ENCODE assay signal across 1 cellular context in the genomic region with DNA sequence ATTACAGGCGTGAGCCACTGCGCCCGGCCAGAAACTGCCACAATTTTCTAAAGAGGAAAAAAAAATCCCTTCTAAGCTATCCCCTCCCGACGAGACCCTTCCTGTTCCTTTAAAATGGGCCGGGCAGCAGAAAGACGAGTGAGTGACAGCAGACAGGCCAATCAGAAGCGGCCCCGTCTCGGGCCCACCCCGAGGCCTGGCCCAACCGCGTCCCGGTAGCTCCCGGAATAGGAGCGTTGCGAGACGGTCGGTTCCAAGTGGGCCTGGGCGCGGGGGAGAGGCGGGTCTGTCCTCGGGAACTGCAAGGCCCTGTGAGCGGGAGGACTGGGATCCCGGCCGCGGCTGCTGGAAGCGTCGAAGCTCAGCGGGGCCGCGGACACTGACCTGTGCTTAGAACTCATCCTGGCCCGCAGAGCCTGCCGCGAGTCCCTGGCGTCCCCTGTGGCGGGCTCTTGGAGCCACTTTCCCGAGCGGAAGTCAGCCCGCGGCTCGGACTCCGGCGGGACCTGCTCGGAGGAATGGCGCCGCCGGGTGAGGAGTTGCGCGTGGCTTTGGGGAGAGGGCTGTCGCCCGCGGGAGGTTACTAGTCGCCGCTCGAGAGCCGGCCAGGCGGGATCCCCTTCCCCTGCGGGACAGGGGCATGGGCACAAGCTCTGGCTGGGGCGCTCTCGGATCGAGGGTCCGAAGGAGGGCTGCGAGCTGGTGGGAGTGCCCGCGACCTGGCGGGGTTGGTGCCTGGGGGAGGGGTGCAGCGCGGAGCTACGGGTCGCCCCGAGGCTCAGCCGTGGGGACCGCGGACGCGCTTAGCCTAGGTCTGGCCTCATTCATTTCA.
TF ChIP-seq lines count a peak whose summit lies in the region.

Gene MROH8, minus strand, starts transcription at position 710 of the 832 bp plus-strand sequence.
Gene RPN2, plus strand, starts transcription at position 492 of the 832 bp plus-strand sequence. Its CDS starts 27 bp downstream, at position 519.

TF ChIP-seq in WTC11, 78 proteins besides CTCF, POLR2A, EP300 and RAD21 (continued from another document and continues in another):
- TF ChIP-seq, protein P1, sequence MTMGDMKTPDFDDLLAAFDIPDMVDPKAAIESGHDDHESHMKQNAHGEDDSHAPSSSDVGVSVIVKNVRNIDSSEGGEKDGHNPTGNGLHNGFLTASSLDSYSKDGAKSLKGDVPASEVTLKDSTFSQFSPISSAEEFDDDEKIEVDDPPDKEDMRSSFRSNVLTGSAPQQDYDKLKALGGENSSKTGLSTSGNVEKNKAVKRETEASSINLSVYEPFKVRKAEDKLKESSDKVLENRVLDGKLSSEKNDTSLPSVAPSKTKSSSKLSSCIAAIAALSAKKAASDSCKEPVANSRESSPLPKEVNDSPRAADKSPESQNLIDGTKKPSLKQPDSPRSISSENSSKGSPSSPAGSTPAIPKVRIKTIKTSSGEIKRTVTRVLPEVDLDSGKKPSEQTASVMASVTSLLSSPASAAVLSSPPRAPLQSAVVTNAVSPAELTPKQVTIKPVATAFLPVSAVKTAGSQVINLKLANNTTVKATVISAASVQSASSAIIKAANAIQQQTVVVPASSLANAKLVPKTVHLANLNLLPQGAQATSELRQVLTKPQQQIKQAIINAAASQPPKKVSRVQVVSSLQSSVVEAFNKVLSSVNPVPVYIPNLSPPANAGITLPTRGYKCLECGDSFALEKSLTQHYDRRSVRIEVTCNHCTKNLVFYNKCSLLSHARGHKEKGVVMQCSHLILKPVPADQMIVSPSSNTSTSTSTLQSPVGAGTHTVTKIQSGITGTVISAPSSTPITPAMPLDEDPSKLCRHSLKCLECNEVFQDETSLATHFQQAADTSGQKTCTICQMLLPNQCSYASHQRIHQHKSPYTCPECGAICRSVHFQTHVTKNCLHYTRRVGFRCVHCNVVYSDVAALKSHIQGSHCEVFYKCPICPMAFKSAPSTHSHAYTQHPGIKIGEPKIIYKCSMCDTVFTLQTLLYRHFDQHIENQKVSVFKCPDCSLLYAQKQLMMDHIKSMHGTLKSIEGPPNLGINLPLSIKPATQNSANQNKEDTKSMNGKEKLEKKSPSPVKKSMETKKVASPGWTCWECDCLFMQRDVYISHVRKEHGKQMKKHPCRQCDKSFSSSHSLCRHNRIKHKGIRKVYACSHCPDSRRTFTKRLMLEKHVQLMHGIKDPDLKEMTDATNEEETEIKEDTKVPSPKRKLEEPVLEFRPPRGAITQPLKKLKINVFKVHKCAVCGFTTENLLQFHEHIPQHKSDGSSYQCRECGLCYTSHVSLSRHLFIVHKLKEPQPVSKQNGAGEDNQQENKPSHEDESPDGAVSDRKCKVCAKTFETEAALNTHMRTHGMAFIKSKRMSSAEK (CRISPR knock-in tag; IDR thresholded peaks at IDR 0.05; ENCODE audit: borderline replicate concordance) = no peak
- TF ChIP-seq IRF2 (CRISPR knock-in tag; IDR thresholded peaks at IDR 0.05; ENCODE audit: borderline replicate concordance, low read depth) = no peak
- TF ChIP-seq, protein P2, sequence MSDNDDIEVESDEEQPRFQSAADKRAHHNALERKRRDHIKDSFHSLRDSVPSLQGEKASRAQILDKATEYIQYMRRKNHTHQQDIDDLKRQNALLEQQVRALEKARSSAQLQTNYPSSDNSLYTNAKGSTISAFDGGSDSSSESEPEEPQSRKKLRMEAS (CRISPR knock-in tag; IDR thresholded peaks at IDR 0.05) = peak; percentile 76
- no peak for TF ChIP-seq E2F1 (CRISPR knock-in tag; IDR thresholded peaks at IDR 0.05)
- no peak for TF ChIP-seq KAT7 (CRISPR knock-in tag; IDR thresholded peaks at IDR 0.05; ENCODE audit: borderline replicate concordance)
- TF ChIP-seq GRHL2 (CRISPR knock-in tag; IDR thresholded peaks at IDR 0.05; ENCODE audit: insufficient replicate concordance, severe bottlenecking) = no peak
- TF ChIP-seq USF1 (CRISPR knock-in tag; IDR thresholded peaks at IDR 0.05) = no peak
- TF ChIP-seq ESRRA (CRISPR knock-in tag; IDR thresholded peaks at IDR 0.05; ENCODE audit: borderline replicate concordance) = no peak
- TF ChIP-seq SMAD4 (CRISPR knock-in tag; IDR thresholded peaks at IDR 0.05) = no peak
- TF ChIP-seq, protein P3, sequence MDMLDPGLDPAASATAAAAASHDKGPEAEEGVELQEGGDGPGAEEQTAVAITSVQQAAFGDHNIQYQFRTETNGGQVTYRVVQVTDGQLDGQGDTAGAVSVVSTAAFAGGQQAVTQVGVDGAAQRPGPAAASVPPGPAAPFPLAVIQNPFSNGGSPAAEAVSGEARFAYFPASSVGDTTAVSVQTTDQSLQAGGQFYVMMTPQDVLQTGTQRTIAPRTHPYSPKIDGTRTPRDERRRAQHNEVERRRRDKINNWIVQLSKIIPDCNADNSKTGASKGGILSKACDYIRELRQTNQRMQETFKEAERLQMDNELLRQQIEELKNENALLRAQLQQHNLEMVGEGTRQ (CRISPR knock-in tag; IDR thresholded peaks at IDR 0.05) = peak; percentile 7; the same call in 1 of the 2 replicates
- TF ChIP-seq ZNF317 (CRISPR knock-in tag; IDR thresholded peaks at IDR 0.05; ENCODE audit: borderline replicate concordance, low read depth) = no peak
- TF ChIP-seq, protein P4, sequence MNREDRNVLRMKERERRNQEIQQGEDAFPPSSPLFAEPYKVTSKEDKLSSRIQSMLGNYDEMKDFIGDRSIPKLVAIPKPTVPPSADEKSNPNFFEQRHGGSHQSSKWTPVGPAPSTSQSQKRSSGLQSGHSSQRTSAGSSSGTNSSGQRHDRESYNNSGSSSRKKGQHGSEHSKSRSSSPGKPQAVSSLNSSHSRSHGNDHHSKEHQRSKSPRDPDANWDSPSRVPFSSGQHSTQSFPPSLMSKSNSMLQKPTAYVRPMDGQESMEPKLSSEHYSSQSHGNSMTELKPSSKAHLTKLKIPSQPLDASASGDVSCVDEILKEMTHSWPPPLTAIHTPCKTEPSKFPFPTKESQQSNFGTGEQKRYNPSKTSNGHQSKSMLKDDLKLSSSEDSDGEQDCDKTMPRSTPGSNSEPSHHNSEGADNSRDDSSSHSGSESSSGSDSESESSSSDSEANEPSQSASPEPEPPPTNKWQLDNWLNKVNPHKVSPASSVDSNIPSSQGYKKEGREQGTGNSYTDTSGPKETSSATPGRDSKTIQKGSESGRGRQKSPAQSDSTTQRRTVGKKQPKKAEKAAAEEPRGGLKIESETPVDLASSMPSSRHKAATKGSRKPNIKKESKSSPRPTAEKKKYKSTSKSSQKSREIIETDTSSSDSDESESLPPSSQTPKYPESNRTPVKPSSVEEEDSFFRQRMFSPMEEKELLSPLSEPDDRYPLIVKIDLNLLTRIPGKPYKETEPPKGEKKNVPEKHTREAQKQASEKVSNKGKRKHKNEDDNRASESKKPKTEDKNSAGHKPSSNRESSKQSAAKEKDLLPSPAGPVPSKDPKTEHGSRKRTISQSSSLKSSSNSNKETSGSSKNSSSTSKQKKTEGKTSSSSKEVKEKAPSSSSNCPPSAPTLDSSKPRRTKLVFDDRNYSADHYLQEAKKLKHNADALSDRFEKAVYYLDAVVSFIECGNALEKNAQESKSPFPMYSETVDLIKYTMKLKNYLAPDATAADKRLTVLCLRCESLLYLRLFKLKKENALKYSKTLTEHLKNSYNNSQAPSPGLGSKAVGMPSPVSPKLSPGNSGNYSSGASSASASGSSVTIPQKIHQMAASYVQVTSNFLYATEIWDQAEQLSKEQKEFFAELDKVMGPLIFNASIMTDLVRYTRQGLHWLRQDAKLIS (CRISPR knock-in tag; IDR thresholded peaks at IDR 0.05; ENCODE audit: borderline replicate concordance) = no peak
- TF ChIP-seq ATF6 (CRISPR knock-in tag; IDR thresholded peaks at IDR 0.05) = no peak
- TF ChIP-seq, protein P5, sequence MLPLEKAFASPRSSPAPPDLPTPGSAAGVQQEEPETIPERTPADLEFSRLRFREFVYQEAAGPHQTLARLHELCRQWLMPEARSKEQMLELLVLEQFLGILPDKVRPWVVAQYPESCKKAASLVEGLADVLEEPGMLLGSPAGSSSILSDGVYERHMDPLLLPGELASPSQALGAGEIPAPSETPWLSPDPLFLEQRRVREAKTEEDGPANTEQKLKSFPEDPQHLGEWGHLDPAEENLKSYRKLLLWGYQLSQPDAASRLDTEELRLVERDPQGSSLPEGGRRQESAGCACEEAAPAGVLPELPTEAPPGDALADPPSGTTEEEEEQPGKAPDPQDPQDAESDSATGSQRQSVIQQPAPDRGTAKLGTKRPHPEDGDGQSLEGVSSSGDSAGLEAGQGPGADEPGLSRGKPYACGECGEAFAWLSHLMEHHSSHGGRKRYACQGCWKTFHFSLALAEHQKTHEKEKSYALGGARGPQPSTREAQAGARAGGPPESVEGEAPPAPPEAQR (CRISPR knock-in tag; IDR thresholded peaks at IDR 0.05) = no peak
- TF ChIP-seq, protein P6, sequence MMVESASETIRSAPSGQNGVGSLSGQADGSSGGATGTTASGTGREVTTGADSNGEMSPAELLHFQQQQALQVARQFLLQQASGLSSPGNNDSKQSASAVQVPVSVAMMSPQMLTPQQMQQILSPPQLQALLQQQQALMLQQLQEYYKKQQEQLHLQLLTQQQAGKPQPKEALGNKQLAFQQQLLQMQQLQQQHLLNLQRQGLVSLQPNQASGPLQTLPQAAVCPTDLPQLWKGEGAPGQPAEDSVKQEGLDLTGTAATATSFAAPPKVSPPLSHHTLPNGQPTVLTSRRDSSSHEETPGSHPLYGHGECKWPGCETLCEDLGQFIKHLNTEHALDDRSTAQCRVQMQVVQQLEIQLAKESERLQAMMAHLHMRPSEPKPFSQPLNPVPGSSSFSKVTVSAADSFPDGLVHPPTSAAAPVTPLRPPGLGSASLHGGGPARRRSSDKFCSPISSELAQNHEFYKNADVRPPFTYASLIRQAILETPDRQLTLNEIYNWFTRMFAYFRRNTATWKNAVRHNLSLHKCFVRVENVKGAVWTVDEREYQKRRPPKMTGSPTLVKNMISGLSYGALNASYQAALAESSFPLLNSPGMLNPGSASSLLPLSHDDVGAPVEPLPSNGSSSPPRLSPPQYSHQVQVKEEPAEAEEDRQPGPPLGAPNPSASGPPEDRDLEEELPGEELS (CRISPR knock-in tag; IDR thresholded peaks at IDR 0.05) = no peak
- TF ChIP-seq RELA (CRISPR knock-in tag; IDR thresholded peaks at IDR 0.05; ENCODE audit: borderline replicate concordance) = no peak
- TF ChIP-seq, protein P7, sequence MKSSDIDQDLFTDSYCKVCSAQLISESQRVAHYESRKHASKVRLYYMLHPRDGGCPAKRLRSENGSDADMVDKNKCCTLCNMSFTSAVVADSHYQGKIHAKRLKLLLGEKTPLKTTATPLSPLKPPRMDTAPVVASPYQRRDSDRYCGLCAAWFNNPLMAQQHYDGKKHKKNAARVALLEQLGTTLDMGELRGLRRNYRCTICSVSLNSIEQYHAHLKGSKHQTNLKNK (CRISPR knock-in tag; IDR thresholded peaks at IDR 0.05) = no peak
- TF ChIP-seq GABPB1 (CRISPR knock-in tag; IDR thresholded peaks at IDR 0.05) = peak; percentile 74; the same call in 1 of the 2 replicates
- no peak for TF ChIP-seq TCF7 (CRISPR knock-in tag; IDR thresholded peaks at IDR 0.05; ENCODE audit: low read depth)
- TF ChIP-seq CDX4 (CRISPR knock-in tag; IDR thresholded peaks at IDR 0.05; ENCODE audit: borderline replicate concordance) = no peak
- TF ChIP-seq ZNF423 (CRISPR knock-in tag; IDR thresholded peaks at IDR 0.05) = no peak
- no peak for TF ChIP-seq IRF1 (CRISPR knock-in tag; IDR thresholded peaks at IDR 0.05)
- no peak for TF ChIP-seq NFATC4 (CRISPR knock-in tag; IDR thresholded peaks at IDR 0.05)
- no peak; the same call in 1 of the 2 replicates for TF ChIP-seq FOXP1 (CRISPR knock-in tag; IDR thresholded peaks at IDR 0.05; ENCODE audit: borderline replicate concordance)
- no peak for TF ChIP-seq ZNF396 (CRISPR knock-in tag; IDR thresholded peaks at IDR 0.05; ENCODE audit: borderline replicate concordance)
- TF ChIP-seq NR1H2 (CRISPR knock-in tag; IDR thresholded peaks at IDR 0.05) = no peak
- no peak for TF ChIP-seq EMX1 (CRISPR knock-in tag; IDR thresholded peaks at IDR 0.05)
